In the genomic region with DNA sequence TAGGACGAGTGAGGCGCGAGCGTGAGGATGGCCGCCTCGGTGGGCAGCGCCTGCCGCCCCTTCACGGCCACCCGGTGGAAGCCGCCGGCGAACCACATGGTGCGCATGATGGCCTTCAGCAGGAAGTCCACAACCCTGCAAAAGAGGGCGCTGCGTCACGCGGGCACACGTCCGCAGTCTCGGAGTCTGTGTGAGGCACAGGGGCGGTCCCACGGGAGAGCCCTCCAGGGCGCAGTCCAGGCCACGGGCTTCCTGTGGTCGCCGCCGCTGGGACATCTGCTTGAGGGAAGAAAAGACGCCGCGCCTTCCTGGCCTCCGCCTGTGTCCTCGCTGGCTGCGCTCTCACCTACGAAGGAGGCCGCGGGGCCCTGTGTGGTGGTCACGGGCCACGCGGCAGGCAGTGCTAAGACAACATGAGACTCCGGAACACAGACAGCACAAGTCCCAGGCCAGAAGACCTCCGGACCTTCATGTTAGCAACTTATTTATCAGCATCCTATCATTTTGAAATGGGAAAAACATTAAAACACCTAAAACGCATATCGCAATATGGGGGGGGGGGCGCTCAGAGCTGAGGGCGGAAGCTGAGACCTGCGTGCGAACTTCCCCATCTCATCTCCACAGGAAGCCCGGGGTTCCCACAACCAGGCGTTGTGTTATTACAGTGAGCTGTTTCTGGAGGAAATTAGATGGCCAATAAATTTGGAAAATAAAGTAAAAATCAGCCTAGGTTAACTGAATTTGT, we compare ENCODE assay signal across 9 cellular contexts. TPM values are rescaled to one million over a fixed set of nuclear protein-coding genes. Genes with fewer than 3 reads are reported as not detected.
DNase-seq lines count a peak whose midpoint lies in the region; ATAC-seq and TF ChIP-seq lines count a peak whose summit lies in the region.
"Had no signal": no experiment of that assay in that cellular context is flagged by ENCODE, and none has a peak within 500 bp of the region (broad histone marks: within the 10 kb centered on the region; RNA-seq: fewer than 3 reads in every experiment).

No MANE protein-coding gene starts in this region.

- WGBS in thyroid gland, 2 donors = 95 to 97% methylated on average over 47 to 48 of the region's 50 CpGs

- DNase-seq in AML-193 (lab: John Stamatoyannopoulos, UW) (peak; percentile 44 to 51), DMS114 treated with DMSO at 0.1 percent for 48 hours (lab: John Stamatoyannopoulos, UW; ENCODE audit: unreplicated experiment) (no peak), coronary artery (ENCODE audit: low spot score) (no peak), A172 (ENCODE audit: low spot score) (no peak), thyroid gland (no peak)
- DNase-seq in activated gamma-delta T cell treated with anti-CD3 and anti-CD28 coated beads, Interleukin-2, amount 50 U/mL, for 16 hours (ENCODE audit: low read depth) = peak; percentile 40

- H3K27ac ChIP-seq in coronary artery (no peak overlapping the region), thyroid gland (no peak overlapping the region)

- H3K9me3 ChIP-seq in thyroid gland = no peaks in the 10 kb centered on the region

- peaks cover 9 to 11% of the 10 kb centered on the region in 2 donors for H3K4me1 ChIP-seq in thyroid gland

- intact Hi-C loops in thyroid gland (cut with DNase I) = no loop called here

- peaks cover 0 to 3% of the 10 kb centered on the region in 2 donors for H3K36me3 ChIP-seq in thyroid gland

- peak; percentile 30 for ATAC-seq in HG03280 (IDR thresholded peaks at IDR 0.05; ENCODE audit: unreplicated experiment)

- TF ChIP-seq CTCF in coronary artery (IDR thresholded peaks at IDR 0.05) (no peak), thyroid gland (IDR thresholded peaks at IDR 0.05) (no peak)

- peak; percentile 56 for TF ChIP-seq POLR2A in GM19099 (IDR thresholded peaks at IDR 0.05; ENCODE audit: extremely low read depth, insufficient read length, low read depth)
- no peak for TF ChIP-seq POLR2A in thyroid gland (IDR thresholded peaks at IDR 0.05)

- H3K4me3 ChIP-seq in coronary artery = no peak overlapping the region
- H3K4me3 ChIP-seq in thyroid gland (replicated peaks in 1 of 3) = no peak overlapping the region

- no peaks in the 10 kb centered on the region for H3K27me3 ChIP-seq in thyroid gland

RNA-seq across cellular contexts. Expression of a gene that starts 28.8 kb away (rescaled TPM):
- 46.1 and 97.1 TPM in 2 replicates for total RNA-seq in A172 (2014; rRNA removed; shearing (Covaris generic))
- total RNA-seq in thyroid gland = 10 to 100 TPM; 30.9 to 35.7 (median 33.3) TPM

RNA-seq across cellular contexts. Expression of a gene that starts 49.7 kb away (rescaled TPM):
- total RNA-seq in A172 (2014; rRNA removed; shearing (Covaris generic)) = not detected in 2 replicates
- total RNA-seq in thyroid gland = under 1 TPM in 3 of 4 donors, not detected in 1; 0.54 to 0.67 (median 0.54) TPM
- total RNA-seq: skeletal muscle tissue had no signal

Comparison
In these comparisons a context has a peak if more than half of its experiments do, and no peak if none do; other contexts are left out.
1. DNase-seq: peak in AML-193 (2 of 2) and activated gamma-delta T cell treated with anti-CD3 and anti-CD28 coated beads, Interleukin-2, amount 50 U/mL, for 16 hours (single experiment); none in DMS114 treated with DMSO at 0.1 percent for 48 hours (single experiment), coronary artery (single experiment), A172 (single experiment) and thyroid gland (0 of 2).